ENCODE assay signal across 10 cellular contexts in the genomic region with DNA sequence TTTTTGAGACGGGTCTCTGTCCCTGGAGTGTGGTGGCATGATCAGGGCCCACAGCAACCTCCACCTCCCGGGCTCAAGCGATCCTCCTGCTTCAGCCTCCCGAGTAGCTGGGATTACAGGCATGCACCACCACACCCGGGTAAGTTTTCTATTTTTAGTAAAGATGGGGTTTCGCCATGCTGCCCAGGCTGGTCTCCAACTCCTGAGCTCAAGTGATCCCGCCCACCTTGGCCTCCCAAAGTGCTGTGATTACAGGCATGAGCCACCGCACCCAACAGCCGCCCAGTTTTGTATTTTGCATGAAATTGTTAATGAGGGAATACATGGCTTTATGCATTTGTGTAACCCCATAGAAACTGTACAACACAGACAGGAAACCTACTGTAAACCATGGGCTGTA. TPM values are rescaled to one million over a fixed set of nuclear protein-coding genes. Genes with fewer than 3 reads are reported as not detected.
DNase-seq lines count a peak whose midpoint lies in the region; ATAC-seq, FAIRE-seq and TF ChIP-seq lines count a peak whose summit lies in the region.
"Had no signal": no experiment of that assay in that cellular context is flagged by ENCODE, and none has a peak within 500 bp of the region (broad histone marks: within the 10 kb centered on the region; RNA-seq: fewer than 3 reads in every experiment).

No MANE protein-coding gene starts in this region.

- no peak overlapping the region for H2AFZ ChIP-seq in keratinocyte (ENCODE audit: control insufficient read depth, low read length)

- H3K36me3 ChIP-seq in heart left ventricle, result peaks cover 0 to 41% (median 19%) of the 10 kb centered on the region in 9 donors
- H3K36me3 ChIP-seq in keratinocyte (ENCODE audit: control insufficient read depth in 2 of 2, extremely low read depth in 1 of 2, insufficient read depth in 2 of 2, low read length in 2 of 2), result peaks cover 6 to 9% of the 10 kb centered on the region in 2 experiments
- H3K36me3 ChIP-seq in upper lobe of right lung, result peaks cover 12% of the 10 kb centered on the region

- POLR2A ChIA-PET in WTC11 (lab: Charles Lee), result interaction anchor here (0.6 to 2.0 kb wide), 10 partner anchors 13 to 442 kb away, joined by 3 to 8 read pairs (median 4); partner anchors contain the start of genes HCFC1, L1CAM and RENBP

- dilution Hi-C loops in keratinocyte (cut with MboI; ENCODE audit: extremely low pct_ligation_motif_present, low sequenced_read_pairs), result no loop called here

- no peaks in the 10 kb centered on the region for H3K9me3 Mint-ChIP-seq in WTC11

- intact Hi-C loops in heart left ventricle (cut with DNase I), result loop anchor here in 5 of 10 donors (1.0 to 10.0 kb wide), 6 partner anchors 18 to 204 kb away; partner anchors contain the start of genes IDH3G (in 3 of the 5), SSR4 (in 3 of the 5), ABCD1 (in 1 of the 5) and BCAP31 (in 1 of the 5)
- intact Hi-C loops in left cardiac atrium (cut with DNase I), result no loop called here
- intact Hi-C loops in upper lobe of right lung (cut with DNase I), result no loop called here

- peaks cover 0 to 12% (median 0%) of the 10 kb centered on the region in 9 donors for H3K27me3 ChIP-seq in heart left ventricle
- no peaks in the 10 kb centered on the region for H3K27me3 ChIP-seq in keratinocyte (ENCODE audit: control insufficient read depth, extremely low read depth, insufficient read depth, low read length)
- H3K27me3 ChIP-seq in upper lobe of right lung, result no peaks in the 10 kb centered on the region
- H3K27me3 ChIP-seq: tibial artery had no signal

- peaks cover 18% of the 10 kb centered on the region for H3K79me2 ChIP-seq in keratinocyte (ENCODE audit: control insufficient read depth, insufficient read depth, low read length)

- H3K9me3 ChIP-seq in heart left ventricle, result no peaks in the 10 kb centered on the region
- no peaks in the 10 kb centered on the region for H3K9me3 ChIP-seq in keratinocyte (ENCODE audit: control insufficient read depth, low read depth, low read length)
- H3K9me3 ChIP-seq in upper lobe of right lung, result no peaks in the 10 kb centered on the region
- H3K9me3 ChIP-seq: tibial artery had no signal

- H3K27me3 Mint-ChIP-seq in WTC11 (ENCODE audit: low read depth), result no peaks in the 10 kb centered on the region

- H3K9me1 ChIP-seq in keratinocyte (ENCODE audit: control insufficient read depth, extremely low read depth, insufficient read depth, low read length), result no peaks in the 10 kb centered on the region

- peak overlapping the region; percentile 34 for H3K4me3 Mint-ChIP-seq in WTC11

- H3K9ac ChIP-seq in keratinocyte (ENCODE audit: control insufficient read depth, extremely low read depth, insufficient read depth, low read length), result no peak overlapping the region

- no peaks in the 10 kb centered on the region for H4K20me1 ChIP-seq in keratinocyte (ENCODE audit: control insufficient read depth, extremely low read depth, insufficient read depth, low read length)

- DNase-seq in heart left ventricle (no peak), left cardiac atrium (no peak), WTC11 (ENCODE audit: low spot score) (no peak), keratinocyte (ENCODE audit: low read depth, low spot score) (no peak), upper lobe of right lung (no peak), NCI-H2196 (lab: John Stamatoyannopoulos, UW; ENCODE audit: unreplicated experiment) (no peak), NCI-H1417 treated with DMSO at 0.1 percent for 48 hours (lab: John Stamatoyannopoulos, UW) (no peak)
- no peak for DNase-seq in stimulated activated CD4-positive, alpha-beta T cell treated with anti-CD3 and anti-CD28 coated beads, Interleukin-15, amount 100 ng/mL, for 24 hours

- ATAC-seq in heart left ventricle (no peak), left cardiac atrium (no peak), WTC11 (no peak), upper lobe of right lung (no peak)

- CTCF ChIA-PET in WTC11 (lab: Charles Lee), result interaction anchor here (0.6 to 6.9 kb wide), 9 partner anchors 11 to 310 kb away, joined by 3 to 116 read pairs (median 5); partner anchors contain the start of gene RENBP

- H3K4me1 ChIP-seq in heart left ventricle, result peaks cover 0 to 58% (median 21%) of the 10 kb centered on the region in 12 donors
- H3K4me1 ChIP-seq in keratinocyte (ENCODE audit: control insufficient read depth, extremely low read depth, insufficient read depth, low read length), result peaks cover 12% of the 10 kb centered on the region
- peaks cover 5% of the 10 kb centered on the region for H3K4me1 ChIP-seq in upper lobe of right lung

- TF ChIP-seq CTCF in heart left ventricle (IDR thresholded peaks at IDR 0.05), result no peak
- TF ChIP-seq CTCF in WTC11 (IDR thresholded peaks at IDR 0.05), result no peak
- no peak for TF ChIP-seq CTCF in keratinocyte (optimal IDR thresholded peaks at IDR 0.05 in 1 of 3, IDR thresholded peaks at IDR 0.05 in 1 of 3, conservative IDR thresholded peaks at IDR 0.05 in 1 of 3; ENCODE audit: extremely low read depth in 1 of 3, insufficient read depth in 2 of 3, low read length in 3 of 3)
- TF ChIP-seq CTCF in upper lobe of right lung (IDR thresholded peaks at IDR 0.05), result no peak

- no peak for FAIRE-seq in keratinocyte (lab: Jason Lieb, UNC)

- peaks cover 21% of the 10 kb centered on the region for H3K4me1 Mint-ChIP-seq in WTC11

- 43 to 65% (median 53%) methylated on average over 9 of the region's 9 CpGs for WGBS in heart left ventricle, 4 donors

- H3K4me3 ChIP-seq in heart left ventricle (peak overlapping the region in 9 of 12 donors; percentile 1 to 70 (median 45)), keratinocyte (ENCODE audit: control insufficient read depth in 2 of 3, extremely low read depth in 1 of 3, insufficient read depth in 2 of 3, low read depth in 1 of 3, low read length in 3 of 3) (no peak overlapping the region), upper lobe of right lung (peak overlapping the region; percentile 35)
- H3K4me3 ChIP-seq: tibial artery had no signal

- H3K27ac ChIP-seq in heart left ventricle, result peak overlapping the region; percentile 16 to 100 (median 76)
- H3K27ac ChIP-seq in keratinocyte (ENCODE audit: control insufficient read depth, insufficient read depth, low read length), result peak overlapping the region; percentile 14
- H3K27ac ChIP-seq in upper lobe of right lung, result peak overlapping the region; percentile 66

- TF ChIP-seq POLR2A in heart left ventricle (IDR thresholded peaks at IDR 0.05), result no peak

- peaks cover 6% of the 10 kb centered on the region for H3K36me3 Mint-ChIP-seq in WTC11

- H3K4me2 ChIP-seq in keratinocyte (ENCODE audit: control insufficient read depth, extremely low read depth, insufficient read depth, low read depth, low read length), result no peak overlapping the region

- H3K27ac Mint-ChIP-seq in WTC11, result peak overlapping the region; percentile 84

RNA-seq across cellular contexts. Expression of gene ARHGAP4, which starts 2.8 kb away (rescaled TPM):
- total RNA-seq in heart left ventricle (10 to 100 TPM in 4 of 9 donors, 1 to 10 TPM in 5; 6.8 to 55.8 (median 9.5) TPM), left cardiac atrium (10 to 100 TPM; 19.3 to 20.4 TPM), WTC11 (2021) (52.1 to 66.9 TPM (median 65.3 TPM) in 3 replicates), upper lobe of right lung (69.8 TPM)
- polyA plus RNA-seq in heart left ventricle (10 to 100 TPM; 15.9 to 25.1 TPM), keratinocyte (0.35 to 0.66 TPM (median 0.55 TPM) in 3 replicates)
- not detected for polyA plus RNA-seq in keratinocyte (2011; ENCODE audit: low read depth)
- 0.28 and 0.48 TPM in 2 replicates for polyA plus RNA-seq in keratinocyte (2011; cell fraction: cytosol; rRNA removed)
- 1.4 and 1.9 TPM in 2 replicates for polyA plus RNA-seq in keratinocyte (2011; cell fraction: nucleus; rRNA removed)
- 0.35 and 0.95 TPM in 2 replicates for polyA plus RNA-seq in keratinocyte (2012; ENCODE audit: low replicate concordance)
- polyA minus RNA-seq in keratinocyte, result 0.43 to 0.90 TPM (median 0.56 TPM) in 3 replicates
- not detected for polyA minus RNA-seq in keratinocyte (2011; cell fraction: cytosol; rRNA and poly(A)+ RNA removed)
- 0.42 and 1.1 TPM in 2 replicates for polyA minus RNA-seq in keratinocyte (2011; cell fraction: nucleus; rRNA and poly(A)+ RNA removed)

RNA-seq across cellular contexts. Expression of gene NAA10, which starts 6.0 kb away (rescaled TPM):
- total RNA-seq in heart left ventricle (100 to 1,000 TPM in 2 of 9 donors, 10 to 100 TPM in 7; 52.5 to 112 (median 72.1) TPM), left cardiac atrium (10 to 100 TPM; 67.4 to 81.4 TPM), WTC11 (2021) (97.1 to 107 TPM (median 101 TPM) in 3 replicates), upper lobe of right lung (84.6 TPM)
- polyA plus RNA-seq in heart left ventricle (100 to 1,000 TPM; 120 to 221 TPM), keratinocyte (103 to 149 TPM (median 112 TPM) in 3 replicates)
- polyA plus RNA-seq in keratinocyte (2011; ENCODE audit: low read depth), result 27.1 TPM
- 120 and 137 TPM in 2 replicates for polyA plus RNA-seq in keratinocyte (2011; cell fraction: cytosol; rRNA removed)
- 102 and 124 TPM in 2 replicates for polyA plus RNA-seq in keratinocyte (2011; cell fraction: nucleus; rRNA removed)
- polyA plus RNA-seq in keratinocyte (2012; ENCODE audit: low replicate concordance), result 84.8 and 171 TPM in 2 replicates
- 71.1 to 133 TPM (median 107 TPM) in 3 replicates for polyA minus RNA-seq in keratinocyte
- 77.3 TPM for polyA minus RNA-seq in keratinocyte (2011; cell fraction: cytosol; rRNA and poly(A)+ RNA removed)
- polyA minus RNA-seq in keratinocyte (2011; cell fraction: nucleus; rRNA and poly(A)+ RNA removed), result 27.0 and 27.8 TPM in 2 replicates

RNA-seq across cellular contexts. Expression of gene RENBP, which starts 15.6 kb away (rescaled TPM):
- total RNA-seq in heart left ventricle, result 10 to 100 TPM in 5 of 9 donors, 1 to 10 TPM in 4; 5.1 to 35.5 (median 10.2) TPM
- polyA plus RNA-seq in heart left ventricle, result 1 to 10 TPM; 6.4 to 9.8 TPM
- total RNA-seq in left cardiac atrium, result 10 to 100 TPM; 14.7 to 14.8 TPM
- 14.0 to 18.6 TPM (median 16.2 TPM) in 3 replicates for total RNA-seq in WTC11 (2021)
- 0.08 to 0.40 TPM (median 0.16 TPM) in 3 replicates for polyA plus RNA-seq in keratinocyte
- 0.77 TPM for polyA plus RNA-seq in keratinocyte (2011; ENCODE audit: low read depth)
- polyA plus RNA-seq in keratinocyte (2011; cell fraction: cytosol; rRNA removed), result 0.23 TPM in 1 of 2 replicates, not detected in the other
- 0.39 and 0.71 TPM in 2 replicates for polyA plus RNA-seq in keratinocyte (2011; cell fraction: nucleus; rRNA removed)
- polyA plus RNA-seq in keratinocyte (2012; ENCODE audit: low replicate concordance), result 0.08 and 1.6 TPM in 2 replicates
- polyA minus RNA-seq in keratinocyte, result 0.13 TPM in 1 of 3 replicates, not detected in the others
- not detected for polyA minus RNA-seq in keratinocyte (2011; cell fraction: cytosol; rRNA and poly(A)+ RNA removed)
- not detected in 2 replicates for polyA minus RNA-seq in keratinocyte (2011; cell fraction: nucleus; rRNA and poly(A)+ RNA removed)
- 46.4 TPM for total RNA-seq in upper lobe of right lung

RNA-seq across cellular contexts. Expression of gene AVPR2, which starts 24.4 kb away (rescaled TPM):
- 10 to 100 TPM in 1 of 9 donors, 1 to 10 TPM in 8; 2.2 to 10.5 (median 3.0) TPM for total RNA-seq in heart left ventricle
- polyA plus RNA-seq in heart left ventricle, result 1 to 10 TPM; 4.0 to 7.5 TPM
- 1 to 10 TPM; 3.7 to 3.8 TPM for total RNA-seq in left cardiac atrium
- 0.11 TPM in 1 of 3 replicates, not detected in the others for total RNA-seq in WTC11 (2021)
- not detected in 3 replicates for polyA plus RNA-seq in keratinocyte
- not detected for polyA plus RNA-seq in keratinocyte (2011; ENCODE audit: low read depth)
- polyA plus RNA-seq in keratinocyte (2011; cell fraction: cytosol; rRNA removed), result not detected in 2 replicates
- polyA plus RNA-seq in keratinocyte (2011; cell fraction: nucleus; rRNA removed), result not detected in 2 replicates
- polyA plus RNA-seq in keratinocyte (2012; ENCODE audit: low replicate concordance), result not detected in 2 replicates
- polyA minus RNA-seq in keratinocyte, result not detected in 3 replicates
- not detected for polyA minus RNA-seq in keratinocyte (2011; cell fraction: cytosol; rRNA and poly(A)+ RNA removed)
- polyA minus RNA-seq in keratinocyte (2011; cell fraction: nucleus; rRNA and poly(A)+ RNA removed), result not detected in 2 replicates
- total RNA-seq in upper lobe of right lung, result 3.0 TPM
- total RNA-seq: glomerular endothelial cell had no signal

RNA-seq across cellular contexts. Expression of gene HCFC1, which starts 42.8 kb away (rescaled TPM):
- total RNA-seq in heart left ventricle (10 to 100 TPM; 22.7 to 72.6 (median 34.8) TPM), left cardiac atrium (10 to 100 TPM; 30.4 to 35.7 TPM), WTC11 (2021) (121 to 130 TPM (median 125 TPM) in 3 replicates), upper lobe of right lung (47.5 TPM)
- polyA plus RNA-seq in heart left ventricle (10 to 100 TPM; 11.8 to 23.0 TPM), keratinocyte (2.7 to 7.0 TPM (median 3.0 TPM) in 3 replicates)
- polyA plus RNA-seq in keratinocyte (2011; ENCODE audit: low read depth), result 2.9 TPM
- 4.0 and 8.5 TPM in 2 replicates for polyA plus RNA-seq in keratinocyte (2011; cell fraction: cytosol; rRNA removed)
- 24.8 and 30.3 TPM in 2 replicates for polyA plus RNA-seq in keratinocyte (2011; cell fraction: nucleus; rRNA removed)
- polyA plus RNA-seq in keratinocyte (2012; ENCODE audit: low replicate concordance), result 12.3 and 27.7 TPM in 2 replicates
- 6.0 to 128 TPM (median 11.0 TPM) in 3 replicates for polyA minus RNA-seq in keratinocyte
- 18.2 TPM for polyA minus RNA-seq in keratinocyte (2011; cell fraction: cytosol; rRNA and poly(A)+ RNA removed)
- 29.6 and 34.1 TPM in 2 replicates for polyA minus RNA-seq in keratinocyte (2011; cell fraction: nucleus; rRNA and poly(A)+ RNA removed)

Comparison
In these comparisons a context has a peak if more than half of its experiments do, and no peak if none do; other contexts are left out.
1. H3K27ac ChIP-seq: peak in every context shown above with its lines; median percentile 76 in heart left ventricle; 66 in upper lobe of right lung; 14 in keratinocyte.
2. H3K4me3 ChIP-seq: peak in heart left ventricle (9 of 12) and upper lobe of right lung (single experiment); none in keratinocyte (0 of 3).